ENCODE assay signal across 29 cellular contexts in the genomic region with DNA sequence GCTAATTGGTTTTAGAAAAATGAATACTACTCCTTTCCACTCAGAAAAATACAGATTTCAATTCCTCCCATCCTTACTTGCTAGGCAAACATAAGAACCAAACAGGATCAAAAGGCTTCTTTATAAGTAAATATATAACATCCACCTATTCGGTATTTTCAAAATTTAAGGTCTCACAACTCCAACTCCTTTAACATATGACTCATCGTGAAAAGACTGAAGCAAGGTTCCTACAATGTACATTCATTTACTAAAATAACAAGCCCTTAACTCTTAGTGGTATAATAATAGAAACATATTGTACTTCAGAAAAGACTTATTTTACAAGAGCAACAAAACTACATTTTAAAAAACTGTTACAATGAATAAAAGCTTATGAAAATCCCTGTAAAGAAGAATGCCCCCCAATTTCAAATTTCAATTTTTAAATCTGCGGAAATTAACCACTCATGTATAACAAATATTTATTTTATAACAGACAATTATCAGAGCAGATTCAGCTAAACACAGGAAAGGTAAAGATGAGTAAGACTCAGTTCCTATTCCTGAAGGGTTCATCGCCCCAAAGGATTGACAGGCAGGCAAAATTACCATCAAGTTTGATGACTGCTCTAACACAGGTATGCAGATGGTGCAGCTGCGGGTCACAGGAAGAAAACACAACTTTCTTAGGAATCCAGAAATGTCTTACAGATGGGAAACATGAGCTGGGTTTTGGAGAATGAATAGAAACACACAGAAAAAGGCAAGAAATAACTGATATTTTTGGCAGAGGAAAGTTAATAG.
A peak's percentile ranks its signal among the peaks of the same experiment; 100 is the strongest.
DNase-seq lines count a peak whose midpoint lies in the region; ATAC-seq, FAIRE-seq and TF ChIP-seq lines count a peak whose summit lies in the region.
"Had no signal": no experiment of that assay in that cellular context is flagged by ENCODE, and none has a peak within 500 bp of the region (broad histone marks: within the 10 kb centered on the region; RNA-seq: fewer than 3 reads in every experiment).

No MANE protein-coding gene starts in this region.

- ATAC-seq in stimulated activated naive CD8-positive, alpha-beta T cell treated with anti-CD3 and anti-CD28 coated beads, Interleukin-15, amount 100 ng/mL, for 72 hours: no peak
- ATAC-seq: body of pancreas; effector memory CD8-positive, alpha-beta T cell; gastroesophageal sphincter; HCT116; natural killer cell; Right ventricle myocardium inferior; SK-N-SH treated with all-trans-retinoic acid at 6 μM for 48 hours; T-helper 17 cell had no signal

- no peak overlapping the region for H3K23ac ChIP-seq in trophoblast cell (ENCODE audit: low read length)

- no peak overlapping the region for H4K12ac ChIP-seq in trophoblast cell (ENCODE audit: low read depth, low read length)

- 70 to 72% methylated on average over 5 of the region's 5 CpGs for WGBS in GM23248 (ENCODE audit: low coverage in 1 of 2, low lambda C conversion rate in 2 of 2, missing lambda C conversion rate in 2 of 2), 2 experiments
- no CpG with 5 or more reads among the region's 5 CpGs for WGBS in trophoblast cell (ENCODE audit: extremely low coverage, insufficient coverage, insufficient read length)

- FAIRE-seq in islet of Langerhans (lab: Jason Lieb, UNC): peak; percentile 90

- in situ Hi-C loops in GM23248 (cut with MboI): loop anchor here (25.0 kb wide), 1 partner anchor 167 kb away; no protein-coding TSS in a partner anchor
- in situ Hi-C loops in astrocyte of the spinal cord (cut with HindIII; ENCODE audit: low sequenced_read_pairs): no loop called here

- H3K4me1 ChIP-seq in GM23248 (ENCODE audit: insufficient read depth) (peaks cover 1% of the 10 kb centered on the region; the same call in 1 of the 2 replicates), trophoblast cell (ENCODE audit: control insufficient read depth in 1 of 2, insufficient read depth in 2 of 2, low read length in 2 of 2) (no peaks in the 10 kb centered on the region)
- no peaks in the 10 kb centered on the region for H3K4me1 ChIP-seq in CD8-positive, alpha-beta memory T cell (ENCODE audit: insufficient read depth, low read length)
- H3K4me1 ChIP-seq: BLaER1 had no signal

- no peak overlapping the region for H2BK12ac ChIP-seq in trophoblast cell (ENCODE audit: low read length)

- H3K27me3 Mint-ChIP-seq in stimulated activated naive CD8-positive, alpha-beta T cell treated with anti-CD3 and anti-CD28 coated beads, Interleukin-15, amount 100 ng/mL, for 72 hours: no peaks in the 10 kb centered on the region
- no peaks in the 10 kb centered on the region for H3K27me3 Mint-ChIP-seq in CD8-positive, alpha-beta memory T cell
- H3K27me3 Mint-ChIP-seq: activated naive CD8-positive, alpha-beta T cell treated with anti-CD3 and anti-CD28 coated beads for 36 hours; effector memory CD8-positive, alpha-beta T cell; T-helper 17 cell; type B pancreatic cell had no signal

- no peak overlapping the region for H3K14ac ChIP-seq in trophoblast cell (ENCODE audit: low read length)

- no peak overlapping the region for H3K18ac ChIP-seq in trophoblast cell (ENCODE audit: low read length)

- no peaks in the 10 kb centered on the region for H3K79me1 ChIP-seq in trophoblast cell (ENCODE audit: low read length)

- no peak overlapping the region for H3K4ac ChIP-seq in trophoblast cell (ENCODE audit: low read depth, low read length)

- H3K9me2 ChIP-seq in GM23248 (ENCODE audit: insufficient read depth): no peaks in the 10 kb centered on the region

- no peak overlapping the region for H2BK5ac ChIP-seq in trophoblast cell (ENCODE audit: low read depth, low read length, poor library complexity)

- no peaks in the 10 kb centered on the region for H3K9me3 Mint-ChIP-seq in stimulated activated naive CD8-positive, alpha-beta T cell treated with anti-CD3 and anti-CD28 coated beads, Interleukin-15, amount 100 ng/mL, for 72 hours
- peaks cover 0 to 9% (median 2%) of the 10 kb centered on the region in 5 donors for H3K9me3 Mint-ChIP-seq in CD8-positive, alpha-beta memory T cell
- H3K9me3 Mint-ChIP-seq: activated naive CD8-positive, alpha-beta T cell treated with anti-CD3 and anti-CD28 coated beads for 36 hours; type B pancreatic cell had no signal

- no peak overlapping the region for H2AK5ac ChIP-seq in trophoblast cell (ENCODE audit: low read length)

- H3K9me3 ChIP-seq in GM23248 (ENCODE audit: low read depth): no peaks in the 10 kb centered on the region
- no peaks in the 10 kb centered on the region for H3K9me3 ChIP-seq in trophoblast cell (ENCODE audit: insufficient read depth, low read depth, low read length)
- H3K9me3 ChIP-seq in CD8-positive, alpha-beta memory T cell (ENCODE audit: low read length): no peaks in the 10 kb centered on the region
- H3K9me3 ChIP-seq: BLaER1, body of pancreas, Caco-2, gastroesophageal sphincter, ovary, spleen had no signal

- no peaks in the 10 kb centered on the region for H3K36me3 Mint-ChIP-seq in CD8-positive, alpha-beta memory T cell
- H3K36me3 Mint-ChIP-seq: natural killer cell had no signal

- no peak overlapping the region for H3K27ac Mint-ChIP-seq in stimulated activated naive CD8-positive, alpha-beta T cell treated with anti-CD3 and anti-CD28 coated beads, Interleukin-15, amount 100 ng/mL, for 72 hours
- no peak overlapping the region for H3K27ac Mint-ChIP-seq in CD8-positive, alpha-beta memory T cell
- H3K27ac Mint-ChIP-seq: activated naive CD8-positive, alpha-beta T cell treated with anti-CD3 and anti-CD28 coated beads for 36 hours; effector memory CD8-positive, alpha-beta T cell; immature natural killer cell; natural killer cell; T-helper 17 cell; type B pancreatic cell had no signal

- H2AFZ ChIP-seq in GM23248: no peak overlapping the region
- no peak overlapping the region for H2AFZ ChIP-seq in trophoblast cell (ENCODE audit: insufficient read depth, low read length, poor library complexity)

- no peaks in the 10 kb centered on the region for H3K36me3 ChIP-seq in GM23248 (ENCODE audit: low read depth)
- H3K36me3 ChIP-seq in trophoblast cell (ENCODE audit: control insufficient read depth in 1 of 2, insufficient read depth in 2 of 2, low read length in 2 of 2): peaks cover 2% of the 10 kb centered on the region in 2 experiments
- no peaks in the 10 kb centered on the region for H3K36me3 ChIP-seq in H7 (replicated peaks; ENCODE audit: control insufficient read depth, insufficient read depth, low read length)
- no peaks in the 10 kb centered on the region for H3K36me3 ChIP-seq in CD8-positive, alpha-beta memory T cell (ENCODE audit: insufficient read depth, low read length)
- H3K36me3 ChIP-seq: BLaER1, gastroesophageal sphincter, ovary had no signal

- no peaks in the 10 kb centered on the region for H4K20me1 ChIP-seq in GM23248 (ENCODE audit: insufficient read depth)
- H4K20me1 ChIP-seq: BLaER1 had no signal

- no peaks in the 10 kb centered on the region for H3F3A ChIP-seq in GM23248 (ENCODE audit: insufficient read depth)

- H2BK120ac ChIP-seq in trophoblast cell (ENCODE audit: insufficient read depth, low read length, poor library complexity): no peak overlapping the region

- H3K79me2 ChIP-seq in GM23248 (ENCODE audit: insufficient read depth) (no peaks in the 10 kb centered on the region), trophoblast cell (ENCODE audit: control insufficient read depth, insufficient read depth, low read length, poor library complexity) (no peaks in the 10 kb centered on the region)

- H4K91ac ChIP-seq in trophoblast cell (ENCODE audit: low read depth, low read length): no peak overlapping the region

- H3K4me3 Mint-ChIP-seq in stimulated activated naive CD8-positive, alpha-beta T cell treated with anti-CD3 and anti-CD28 coated beads, Interleukin-15, amount 100 ng/mL, for 72 hours: no peak overlapping the region
- H3K4me3 Mint-ChIP-seq in CD8-positive, alpha-beta memory T cell: no peak overlapping the region
- H3K4me3 Mint-ChIP-seq: activated naive CD8-positive, alpha-beta T cell treated with anti-CD3 and anti-CD28 coated beads for 36 hours; effector memory CD8-positive, alpha-beta T cell; immature natural killer cell; natural killer cell; T-helper 17 cell; type B pancreatic cell had no signal

- DNase-seq in GM23248: peak; percentile 3
- DNase-seq in astrocyte of the spinal cord (ENCODE audit: low read depth, low spot score): peak; percentile 58
- DNase-seq in trophoblast cell: peak; percentile 62 to 77
- no peak for DNase-seq in H7
- DNase-seq in OCI-M1 (lab: John Stamatoyannopoulos, UW): no peak
- no peak for DNase-seq in stimulated activated naive CD8-positive, alpha-beta T cell treated with anti-CD3 and anti-CD28 coated beads, Interleukin-15, amount 100 ng/mL, for 72 hours
- no peak for DNase-seq in CD8-positive, alpha-beta memory T cell
- DNase-seq: activated CD4-positive, alpha-beta T cell treated with anti-CD3 and anti-CD28 coated beads for 1 hour; activated effector memory CD4-positive, alpha-beta T cell treated with Interleukin-2 at 50 U/mL for 16 hours; activated naive CD8-positive, alpha-beta T cell treated with anti-CD3 and anti-CD28 coated beads for 36 hours; activated T-cell treated with anti-CD3 and anti-CD28 coated beads for 4 hours; body of pancreas; Caco-2; DMS79; effector memory CD8-positive, alpha-beta T cell; GF-D8; hippocampal formation; immature natural killer cell; natural killer cell; ovary; spleen; T-helper 17 cell had no signal

- no peak overlapping the region for H4K8ac ChIP-seq in trophoblast cell (ENCODE audit: low read depth, low read length)

- H3K9ac ChIP-seq in GM23248: no peak overlapping the region
- H3K9ac ChIP-seq in trophoblast cell (ENCODE audit: low read length): no peak overlapping the region
- H3K9ac ChIP-seq: BLaER1 had no signal

- no peak overlapping the region for H3K4me2 ChIP-seq in GM23248 (ENCODE audit: unreplicated experiment)
- H3K4me2 ChIP-seq in trophoblast cell (ENCODE audit: low read length): no peak overlapping the region
- H3K4me2 ChIP-seq: BLaER1 had no signal

- H3K27ac ChIP-seq in GM23248 (no peak overlapping the region), trophoblast cell (ENCODE audit: low read depth, low read length) (no peak overlapping the region)
- no peak overlapping the region for H3K27ac ChIP-seq in CD8-positive, alpha-beta memory T cell (ENCODE audit: low read depth, low read length)
- H3K27ac ChIP-seq: BLaER1, gastroesophageal sphincter, ovary, spleen had no signal

- CTCF ChIA-PET in CD8-positive, alpha-beta memory T cell (lab: Charles Lee): no interaction called here

- H3K4me1 Mint-ChIP-seq in stimulated activated naive CD8-positive, alpha-beta T cell treated with anti-CD3 and anti-CD28 coated beads, Interleukin-15, amount 100 ng/mL, for 72 hours: no peaks in the 10 kb centered on the region
- no peaks in the 10 kb centered on the region for H3K4me1 Mint-ChIP-seq in CD8-positive, alpha-beta memory T cell
- H3K4me1 Mint-ChIP-seq: activated naive CD8-positive, alpha-beta T cell treated with anti-CD3 and anti-CD28 coated beads for 36 hours; immature natural killer cell; natural killer cell; T-helper 17 cell had no signal

- TF ChIP-seq CTCF in astrocyte of the spinal cord (IDR thresholded peaks at IDR 0.05; ENCODE audit: low read depth, low read length): no peak

- POLR2A ChIA-PET in CD8-positive, alpha-beta memory T cell (lab: Charles Lee): no interaction called here

- H3K4me3 ChIP-seq in GM23248: no peak overlapping the region
- no peak overlapping the region for H3K4me3 ChIP-seq in astrocyte of the spinal cord (ENCODE audit: low read depth, low read length)
- no peak overlapping the region for H3K4me3 ChIP-seq in trophoblast cell (ENCODE audit: low read depth, low read length)
- H3K4me3 ChIP-seq in H7 (ENCODE audit: insufficient read depth, low read depth, low read length): no peak overlapping the region
- no peak overlapping the region for H3K4me3 ChIP-seq in CD8-positive, alpha-beta memory T cell (ENCODE audit: low read length)
- H3K4me3 ChIP-seq: BLaER1, body of pancreas, gastroesophageal sphincter, ovary, spleen had no signal

- H3K27me3 ChIP-seq in GM23248 (replicated peaks; ENCODE audit: insufficient read depth) (no peaks in the 10 kb centered on the region), trophoblast cell (ENCODE audit: insufficient read depth, low read length) (no peaks in the 10 kb centered on the region), H7 (ENCODE audit: control insufficient read depth, insufficient read depth, low read length) (no peaks in the 10 kb centered on the region)
- H3K27me3 ChIP-seq in CD8-positive, alpha-beta memory T cell (ENCODE audit: insufficient read depth, low read length, poor library complexity, severe bottlenecking): no peaks in the 10 kb centered on the region
- H3K27me3 ChIP-seq: BLaER1, body of pancreas, gastroesophageal sphincter, ovary, spleen had no signal

Comparison
In these comparisons a context has a peak if more than half of its experiments do, and no peak if none do; other contexts are left out.
1. DNase-seq: peak in GM23248 (single experiment), astrocyte of the spinal cord (single experiment) and trophoblast cell (2 of 2); none in H7 (single experiment), OCI-M1 (single experiment), stimulated activated naive CD8-positive, alpha-beta T cell treated with anti-CD3 and anti-CD28 coated beads, Interleukin-15, amount 100 ng/mL, for 72 hours (0 of 2) and CD8-positive, alpha-beta memory T cell (0 of 5).